9 cellular contexts compared by ENCODE assay signal in the genomic region with DNA sequence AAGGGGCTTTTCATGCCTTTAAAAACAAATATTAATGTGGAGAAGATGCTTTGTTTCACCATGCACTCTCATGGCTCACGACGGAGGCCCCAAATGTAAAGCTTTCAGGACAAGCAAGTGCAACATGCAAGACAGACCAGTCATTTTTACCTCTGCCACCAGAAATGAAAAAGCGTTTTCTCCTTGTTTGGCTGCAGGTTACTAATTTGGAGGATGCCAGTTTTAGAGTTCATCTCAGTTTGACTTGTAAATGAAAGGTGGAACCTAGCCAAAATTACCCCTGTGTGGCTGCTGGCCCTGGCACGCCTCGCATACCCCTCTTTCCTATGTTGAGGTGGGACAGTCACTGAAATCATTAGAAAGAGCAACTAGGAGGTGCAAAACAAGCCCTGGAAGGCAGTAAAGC.
DNase-seq lines count a peak whose midpoint lies in the region; ATAC-seq and TF ChIP-seq lines count a peak whose summit lies in the region.
"Had no signal": no experiment of that assay in that cellular context is flagged by ENCODE, and none has a peak within 500 bp of the region (broad histone marks: within the 10 kb centered on the region; RNA-seq: fewer than 3 reads in every experiment).

No MANE protein-coding gene starts in this region.

- peak; percentile 53 for TF ChIP-seq POLR2A in GM18526 (IDR thresholded peaks at IDR 0.05; ENCODE audit: extremely low read depth, insufficient read length)

- H3K27ac Mint-ChIP-seq in endodermal cell (no peak overlapping the region), CD14-positive monocyte (no peak overlapping the region)

- no peak overlapping the region for H2AFZ ChIP-seq in hepatocyte

- peak overlapping the region; percentile 75 for H3K27ac ChIP-seq in endodermal cell (ENCODE audit: low read depth, low read length)
- no peak overlapping the region for H3K27ac ChIP-seq in hepatocyte
- H3K27ac ChIP-seq: prostate gland had no signal

- no peaks in the 10 kb centered on the region for H3K27me3 Mint-ChIP-seq in endodermal cell (ENCODE audit: insufficient read depth)
- H3K27me3 Mint-ChIP-seq in CD14-positive monocyte (ENCODE audit: low read depth in 3 of 3) = peaks cover 0 to 4% (median 2%) of the 10 kb centered on the region in 3 donors

- TF ChIP-seq CTCF in endodermal cell (conservative IDR thresholded peaks at IDR 0.05) (no peak), CD14-positive monocyte (IDR thresholded peaks at IDR 0.05) (no peak), hepatocyte (IDR thresholded peaks at IDR 0.05; ENCODE audit: poor library complexity) (no peak)

- 88 to 89% methylated on average over 5 of the region's 5 CpGs for WGBS in endodermal cell (ENCODE audit: insufficient coverage in 1 of 2, insufficient read length in 1 of 2), 2 experiments
- 95% methylated on average over 5 of the region's 5 CpGs for WGBS in hepatocyte (ENCODE audit: low lambda C conversion rate, missing lambda C conversion rate)

- H3K36me3 Mint-ChIP-seq in endodermal cell (ENCODE audit: low read depth) (no peaks in the 10 kb centered on the region), CD14-positive monocyte (peaks cover 0 to 2% of the 10 kb centered on the region in 2 donors)

- no peak overlapping the region for H3K4me2 ChIP-seq in hepatocyte

- ATAC-seq in GM21360 (IDR thresholded peaks at IDR 0.05; ENCODE audit: unreplicated experiment) (peak; percentile 40), HG03097 (IDR thresholded peaks at IDR 0.05; ENCODE audit: low FRiP score, unreplicated experiment) (peak; percentile 42)
- ATAC-seq: esophagus mucosa had no signal

- no peaks in the 10 kb centered on the region for H3K9me3 Mint-ChIP-seq in endodermal cell
- peaks cover 0 to 2% (median 0%) of the 10 kb centered on the region in 7 donors for H3K9me3 Mint-ChIP-seq in CD14-positive monocyte

- H3K4me3 Mint-ChIP-seq in endodermal cell = no peak overlapping the region
- no peak overlapping the region for H3K4me3 Mint-ChIP-seq in CD14-positive monocyte

- no peak overlapping the region for H3K9ac ChIP-seq in endodermal cell (ENCODE audit: extremely low read depth, low read length, poor library complexity, severe bottlenecking)

- H3K9me2 ChIP-seq in hepatocyte (replicated peaks; ENCODE audit: insufficient read depth) = no peaks in the 10 kb centered on the region

- H3K4me1 Mint-ChIP-seq in endodermal cell (peaks cover 11% of the 10 kb centered on the region), CD14-positive monocyte (peaks cover 21% of the 10 kb centered on the region)

- DNase-seq in endodermal cell (no peak), NCI-H187 treated with DMSO at 0.1 percent for 48 hours (lab: John Stamatoyannopoulos, UW) (no peak), CD14-positive monocyte (ENCODE audit: low spot score) (no peak), hepatocyte (ENCODE audit: low spot score) (no peak)

- H3K4me1 ChIP-seq in endodermal cell (ENCODE audit: control insufficient read depth, insufficient read depth, low read length) = no peaks in the 10 kb centered on the region
- H3K4me1 ChIP-seq in hepatocyte (ENCODE audit: insufficient read depth) = peaks cover 47% of the 10 kb centered on the region

- no peaks in the 10 kb centered on the region for H4K20me1 ChIP-seq in hepatocyte (ENCODE audit: insufficient read depth, poor library complexity, severe bottlenecking)

- H3K27me3 ChIP-seq in endodermal cell (ENCODE audit: control insufficient read depth, insufficient read depth, low read length, poor library complexity, severe bottlenecking) = no peaks in the 10 kb centered on the region
- no peaks in the 10 kb centered on the region for H3K27me3 ChIP-seq in hepatocyte

- H3K4me3 ChIP-seq in endodermal cell (ENCODE audit: low read length) (no peak overlapping the region), hepatocyte (no peak overlapping the region)
- H3K4me3 ChIP-seq: prostate gland had no signal

- H3K9me3 ChIP-seq in endodermal cell (ENCODE audit: control insufficient read depth, low read length) (no peaks in the 10 kb centered on the region), hepatocyte (ENCODE audit: low read depth) (no peaks in the 10 kb centered on the region)
- H3K9me3 ChIP-seq: prostate gland had no signal

- H3K79me2 ChIP-seq in hepatocyte = no peaks in the 10 kb centered on the region

- intact Hi-C loops in CD14-positive monocyte (cut with micrococcal nuclease) = no loop called here

- H3K36me3 ChIP-seq in endodermal cell (ENCODE audit: control insufficient read depth, insufficient read depth, low read length) (no peaks in the 10 kb centered on the region), hepatocyte (replicated peaks; ENCODE audit: insufficient read depth, low read depth) (no peaks in the 10 kb centered on the region)
- H3K36me3 ChIP-seq: prostate gland had no signal
